In genomic region chr9:111598730-111599091, GRCh38 we compare ENCODE assay signal across 8 cellular contexts. TPM values are rescaled to one million over a fixed set of nuclear protein-coding genes. Genes with fewer than 3 reads are reported as not detected.
DNase-seq lines count a peak whose midpoint lies in the region; ATAC-seq and TF ChIP-seq lines count a peak whose summit lies in the region.

No MANE protein-coding gene starts in this region.

- H3K9me3 Mint-ChIP-seq in activated CD4-positive, alpha-beta T cell treated with anti-CD3 and anti-CD28 coated beads, Interleukin-2, amount 10 ng/mL, durations not matched to agents 7 days and 5 days, result no peaks in the 10 kb centered on the region
- H3K9me3 Mint-ChIP-seq in stimulated activated naive CD8-positive, alpha-beta T cell treated with anti-CD3 and anti-CD28 coated beads, Interleukin-15, Interleukin-2, amounts not matched to agents 100 ng/mL and 50 ng/mL, for 24 hours, result no peaks in the 10 kb centered on the region

- H3K27me3 ChIP-seq in breast epithelium (no peaks in the 10 kb centered on the region), layer of hippocampus (ENCODE audit: control insufficient read depth, insufficient read depth, low read length) (no peaks in the 10 kb centered on the region)

- no peaks in the 10 kb centered on the region for H3K9me3 ChIP-seq in breast epithelium

- ATAC-seq in HG03196 (IDR thresholded peaks at IDR 0.05; ENCODE audit: unreplicated experiment), result no peak

- H3K27me3 Mint-ChIP-seq in activated CD4-positive, alpha-beta T cell treated with anti-CD3 and anti-CD28 coated beads, Interleukin-2, amount 10 ng/mL, durations not matched to agents 7 days and 5 days, result peaks cover 41% of the 10 kb centered on the region
- H3K27me3 Mint-ChIP-seq in stimulated activated naive CD8-positive, alpha-beta T cell treated with anti-CD3 and anti-CD28 coated beads, Interleukin-15, Interleukin-2, amounts not matched to agents 100 ng/mL and 50 ng/mL, for 24 hours, result peaks cover 45% of the 10 kb centered on the region

- peak overlapping the region; percentile 72 to 90 (median 82) for H3K4me3 ChIP-seq in breast epithelium

- peak overlapping the region; percentile 76 for H3K4me3 Mint-ChIP-seq in activated CD4-positive, alpha-beta T cell treated with anti-CD3 and anti-CD28 coated beads, Interleukin-2, amount 10 ng/mL, durations not matched to agents 7 days and 5 days
- peak overlapping the region; percentile 84 for H3K4me3 Mint-ChIP-seq in stimulated activated naive CD8-positive, alpha-beta T cell treated with anti-CD3 and anti-CD28 coated beads, Interleukin-15, Interleukin-2, amounts not matched to agents 100 ng/mL and 50 ng/mL, for 24 hours

- POLR2A ChIA-PET in activated CD4-positive, alpha-beta T cell treated with anti-CD3 and anti-CD28 coated beads, Interleukin-2, amount 10 ng/mL, durations not matched to agents 7 days and 5 days (lab: Charles Lee), result interaction anchor here (0.6 kb wide), 1 partner anchor 161 kb away, joined by 3 read pairs; no protein-coding TSS in a partner anchor

- H3K4me1 ChIP-seq in breast epithelium, result no peaks in the 10 kb centered on the region

- TF ChIP-seq POLR2A in breast epithelium (IDR thresholded peaks at IDR 0.05), result no peak

- no peak for DNase-seq in activated CD4-positive, alpha-beta T cell treated with anti-CD3 and anti-CD28 coated beads, Interleukin-2, amount 10 ng/mL, durations not matched to agents 7 days and 5 days
- no peak for DNase-seq in activated CD4-positive, alpha-beta T cell treated with anti-CD3 and anti-CD28 coated beads, Interleukin-2, amount 50 U/mL, for 48 hours
- DNase-seq in NCI-H226 (peak; percentile 37), breast epithelium (ENCODE audit: low spot score in 2 of 2) (peak in 1 of 2 donors; percentile 21), NCI-H2107 treated with DMSO at 0.1 percent for 48 hours (lab: John Stamatoyannopoulos, UW; ENCODE audit: unreplicated experiment) (no peak)

- H3K27ac ChIP-seq in breast epithelium (peak overlapping the region; percentile 87 to 94), layer of hippocampus (ENCODE audit: low read depth, low read length) (peak overlapping the region; percentile 30)

- intact Hi-C loops in breast epithelium (cut with DNase I; ENCODE audit: low total_unique reads), result no loop called here

- H3K36me3 Mint-ChIP-seq in activated CD4-positive, alpha-beta T cell treated with anti-CD3 and anti-CD28 coated beads, Interleukin-2, amount 10 ng/mL, durations not matched to agents 7 days and 5 days (ENCODE audit: low read depth), result no peaks in the 10 kb centered on the region
- no peaks in the 10 kb centered on the region for H3K36me3 Mint-ChIP-seq in stimulated activated naive CD8-positive, alpha-beta T cell treated with anti-CD3 and anti-CD28 coated beads, Interleukin-15, Interleukin-2, amounts not matched to agents 100 ng/mL and 50 ng/mL, for 24 hours (ENCODE audit: low read depth)

- CTCF ChIA-PET in activated CD4-positive, alpha-beta T cell treated with anti-CD3 and anti-CD28 coated beads, Interleukin-2, amount 10 ng/mL, durations not matched to agents 7 days and 5 days (lab: Charles Lee), result interaction anchor here (0.8 to 1.0 kb wide), 2 partner anchors 12 to 14 kb away, joined by 3 read pairs; no protein-coding TSS in a partner anchor

- peaks cover 21% of the 10 kb centered on the region for H3K4me1 Mint-ChIP-seq in activated CD4-positive, alpha-beta T cell treated with anti-CD3 and anti-CD28 coated beads, Interleukin-2, amount 10 ng/mL, durations not matched to agents 7 days and 5 days
- H3K4me1 Mint-ChIP-seq in stimulated activated naive CD8-positive, alpha-beta T cell treated with anti-CD3 and anti-CD28 coated beads, Interleukin-15, Interleukin-2, amounts not matched to agents 100 ng/mL and 50 ng/mL, for 24 hours (ENCODE audit: low read depth), result peaks cover 13% of the 10 kb centered on the region

- no peak overlapping the region for H3K27ac Mint-ChIP-seq in activated CD4-positive, alpha-beta T cell treated with anti-CD3 and anti-CD28 coated beads, Interleukin-2, amount 10 ng/mL, durations not matched to agents 7 days and 5 days
- no peak overlapping the region for H3K27ac Mint-ChIP-seq in stimulated activated naive CD8-positive, alpha-beta T cell treated with anti-CD3 and anti-CD28 coated beads, Interleukin-15, Interleukin-2, amounts not matched to agents 100 ng/mL and 50 ng/mL, for 24 hours

- H3K36me3 ChIP-seq in breast epithelium, result no peaks in the 10 kb centered on the region

- TF ChIP-seq CTCF in breast epithelium (IDR thresholded peaks at IDR 0.05), result no peak

RNA-seq across cellular contexts. Expression of gene PTGR1, which starts 0.7 kb away (rescaled TPM):
- under 1 TPM in 1 of 2 experiments, not detected in 1; 0.25 TPM for total RNA-seq in activated CD4-positive, alpha-beta T cell treated with anti-CD3 and anti-CD28 coated beads, Interleukin-2, amount 10 ng/mL, durations not matched to agents 7 days and 5 days
- 10 to 100 TPM; 30.0 to 87.1 (median 68.2) TPM for total RNA-seq in breast epithelium

RNA-seq across cellular contexts. Expression of gene DNAJC25, which starts 32.4 kb away (rescaled TPM):
- 1 to 10 TPM; 3.2 to 4.7 TPM for total RNA-seq in activated CD4-positive, alpha-beta T cell treated with anti-CD3 and anti-CD28 coated beads, Interleukin-2, amount 10 ng/mL, durations not matched to agents 7 days and 5 days
- 10 to 100 TPM; 10.5 to 13.0 (median 11.7) TPM for total RNA-seq in breast epithelium

Comparison
In these comparisons a context has a peak if more than half of its experiments do, and no peak if none do; other contexts are left out.
1. RNA of gene PTGR1, which starts 0.7 kb away (total RNA-seq): 30.0 to 87.1 TPM in breast epithelium; 0.25 TPM in activated CD4-positive, alpha-beta T cell treated with anti-CD3 and anti-CD28 coated beads, Interleukin-2, amount 10 ng/mL, durations not matched to agents 7 days and 5 days; every median in the first group is over 10 times any median in the second.